17 cellular contexts compared by ENCODE assay signal in genomic region chr4:138188406-138189084, GRCh38. TPM values are rescaled to one million over a fixed set of nuclear protein-coding genes. Genes with fewer than 3 reads are reported as not detected.
DNase-seq lines count a peak whose midpoint lies in the region; ATAC-seq and TF ChIP-seq lines count a peak whose summit lies in the region.
"Had no signal": no experiment of that assay in that cellular context is flagged by ENCODE, and none has a peak within 500 bp of the region (broad histone marks: within the 10 kb centered on the region; RNA-seq: fewer than 3 reads in every experiment).

No MANE protein-coding gene starts in this region.

- peaks cover 9% of the 10 kb centered on the region for H3F3A ChIP-seq in GM23248 (ENCODE audit: insufficient read depth)

- no peaks in the 10 kb centered on the region for H3K27me3 ChIP-seq in BJ (ENCODE audit: control insufficient read depth, insufficient read depth, low read length)
- no peaks in the 10 kb centered on the region for H3K27me3 ChIP-seq in GM23248 (replicated peaks; ENCODE audit: insufficient read depth)

- no peak overlapping the region for H2AFZ ChIP-seq in GM23248

- H3K27ac ChIP-seq in GM23248 (0 out of 2 replicates have a peak overlapping the region, but pooled peaks have one; percentile 24), RWPE1 (peak overlapping the region; percentile 74)

- no peak overlapping the region for H3K4me2 ChIP-seq in GM23248 (ENCODE audit: unreplicated experiment)

- peak; percentile 7 for DNase-seq in BJ (ENCODE audit: low read depth)
- DNase-seq in GM23248: peak; percentile 53
- peak; percentile 46 for DNase-seq in RWPE1 (ENCODE audit: low spot score)
- DNase-seq in fibroblast of gingiva (ENCODE audit: low read depth): peak; percentile 10
- DNase-seq in NCI-H1092 treated with DMSO at 0.1 percent for 48 hours (lab: John Stamatoyannopoulos, UW): no peak
- no peak for DNase-seq in superior temporal gyrus (ENCODE audit: extremely low spot score)
- no peak for DNase-seq in GOT3 (lab: John Stamatoyannopoulos, UW)
- DNase-seq: activated CD4-positive, alpha-beta T cell treated with anti-CD3 and anti-CD28 coated beads for 36 hours; effector CD4-positive, alpha-beta T cell; hippocampal formation; kidney glomerular epithelial cell; NCI-H524 treated with DMSO at 0.1 percent for 48 hours; PC-3; stimulated activated CD4-positive, alpha-beta T cell treated with anti-CD3 and anti-CD28 coated beads, Interleukin-4, amount 100 ng/mL, for 24 hours; T1000 had no signal

- 78 to 80% methylated on average over 5 of the region's 5 CpGs for WGBS in GM23248 (ENCODE audit: low coverage in 1 of 2, low lambda C conversion rate in 2 of 2, missing lambda C conversion rate in 2 of 2), 2 experiments

- no peaks in the 10 kb centered on the region for H3K9me3 ChIP-seq in GM23248 (ENCODE audit: low read depth)

- POLR2A ChIA-PET in BJ (lab: Charles Lee) (no interaction called here), RWPE1 (lab: Yijun Ruan, JAX; ENCODE audit: low non-redundant PET) (no interaction called here)

- no peak overlapping the region for H3K9ac ChIP-seq in GM23248

- H3K36me3 ChIP-seq in BJ (ENCODE audit: control insufficient read depth, insufficient read depth, low read length) (peaks cover 3% of the 10 kb centered on the region), GM23248 (ENCODE audit: low read depth) (0 out of 2 replicates have a peak, but pooled peaks cover 5% of the 10 kb centered on the region)

- no peak for ATAC-seq in HG03039 (IDR thresholded peaks at IDR 0.05; ENCODE audit: unreplicated experiment)
- ATAC-seq: activated CD4-positive, alpha-beta T cell treated with anti-CD3 and anti-CD28 coated beads for 36 hours; activated T-helper 17 cell treated with anti-CD3 and anti-CD28 coated beads, Interleukin-2, amount 50 U/mL, for 72 hours; PC-3 had no signal

- H4K20me1 ChIP-seq in GM23248 (ENCODE audit: insufficient read depth): no peaks in the 10 kb centered on the region

- H3K4me3 ChIP-seq in BJ (ENCODE audit: low read depth, low read length): no peak overlapping the region
- H3K4me3 ChIP-seq in GM23248: no peak overlapping the region

- in situ Hi-C loops in GM23248 (cut with MboI): no loop called here

- TF ChIP-seq CTCF in BJ (IDR thresholded peaks at IDR 0.05; ENCODE audit: insufficient read depth, low read depth, low read length) (no peak), RWPE1 (conservative IDR thresholded peaks at IDR 0.05; ENCODE audit: low read depth) (no peak)

- CTCF ChIA-PET in BJ (lab: Yijun Ruan, JAX) (interaction anchor here (1.1 to 1.8 kb wide), 4 partner anchors 51 to 492 kb away, joined by 3 to 7 read pairs (median 4); no protein-coding TSS in a partner anchor), RWPE1 (lab: Yijun Ruan, JAX) (no interaction called here)

- no peaks in the 10 kb centered on the region for H3K79me2 ChIP-seq in GM23248 (ENCODE audit: insufficient read depth)

- peaks cover 9% of the 10 kb centered on the region for H3K4me1 ChIP-seq in GM23248 (ENCODE audit: insufficient read depth)

- H3K9me2 ChIP-seq in GM23248 (ENCODE audit: insufficient read depth): no peaks in the 10 kb centered on the region

RNA-seq across cellular contexts. Expression of gene SLC7A11, which starts 53.6 kb away (rescaled TPM):
- polyA plus RNA-seq in BJ (2011; rRNA removed) (27.5 and 52.4 TPM in 2 replicates), GM23248 (2016; fragmentation: Nextera tagmentation; extraction: Ambion mirVana) (19.6 and 20.6 TPM in 2 replicates)
- polyA minus RNA-seq in BJ (2011; rRNA and poly(A)+ RNA removed): 64.9 and 67.6 TPM in 2 replicates
- total RNA-seq in GM23248 (2014; rRNA removed; shearing (Covaris generic)): 67.2 and 72.3 TPM in 2 replicates

Comparison
In these comparisons a context has a peak if more than half of its experiments do, and no peak if none do; other contexts are left out.
1. DNase-seq: peak in BJ (single experiment), GM23248 (single experiment), RWPE1 (single experiment) and fibroblast of gingiva (single experiment); none in NCI-H1092 treated with DMSO at 0.1 percent for 48 hours (single experiment), superior temporal gyrus (single experiment) and GOT3 (single experiment).